ENCODE assay signal across 1 cellular context in the genomic region with DNA sequence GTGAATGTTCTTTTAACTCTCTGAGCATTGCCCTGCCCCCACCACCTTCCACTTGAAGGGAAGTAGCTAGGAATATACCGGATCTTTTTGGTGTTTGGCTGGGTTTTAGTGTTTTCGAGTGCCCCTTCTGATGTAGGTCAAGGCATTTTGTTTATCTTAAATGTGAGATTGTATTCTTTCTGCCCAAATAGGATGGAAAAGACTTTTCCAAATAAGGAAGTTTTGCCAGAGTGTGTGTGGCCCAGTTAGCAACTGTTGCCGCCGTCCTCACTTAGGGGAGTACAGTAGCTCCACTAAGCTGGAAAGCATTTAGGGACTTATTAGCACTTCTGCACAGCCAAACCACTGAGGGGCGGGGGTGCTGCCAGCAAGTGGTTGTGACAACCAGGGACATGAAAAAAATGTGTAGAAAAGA.
TF ChIP-seq lines count a peak whose summit lies in the region.

No MANE protein-coding gene starts in this region.

TF ChIP-seq in HEK293, 187 proteins besides CTCF, POLR2A, EP300 and RAD21 (continued from another document):
- TF ChIP-seq, protein P1, sequence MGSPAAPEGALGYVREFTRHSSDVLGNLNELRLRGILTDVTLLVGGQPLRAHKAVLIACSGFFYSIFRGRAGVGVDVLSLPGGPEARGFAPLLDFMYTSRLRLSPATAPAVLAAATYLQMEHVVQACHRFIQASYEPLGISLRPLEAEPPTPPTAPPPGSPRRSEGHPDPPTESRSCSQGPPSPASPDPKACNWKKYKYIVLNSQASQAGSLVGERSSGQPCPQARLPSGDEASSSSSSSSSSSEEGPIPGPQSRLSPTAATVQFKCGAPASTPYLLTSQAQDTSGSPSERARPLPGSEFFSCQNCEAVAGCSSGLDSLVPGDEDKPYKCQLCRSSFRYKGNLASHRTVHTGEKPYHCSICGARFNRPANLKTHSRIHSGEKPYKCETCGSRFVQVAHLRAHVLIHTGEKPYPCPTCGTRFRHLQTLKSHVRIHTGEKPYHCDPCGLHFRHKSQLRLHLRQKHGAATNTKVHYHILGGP (tag by site-specific recombination; IDR thresholded peaks at IDR 0.05), result no peak
- no peak for TF ChIP-seq RBAK (tag by site-specific recombination; IDR thresholded peaks at IDR 0.05)
- no peak for TF ChIP-seq ZNF146 (tag by site-specific recombination; IDR thresholded peaks at IDR 0.05)
- TF ChIP-seq OSR2 (tag by site-specific recombination; IDR thresholded peaks at IDR 0.05), result peak; percentile 60; the same call in 1 of the 2 replicates
- TF ChIP-seq, protein P2, sequence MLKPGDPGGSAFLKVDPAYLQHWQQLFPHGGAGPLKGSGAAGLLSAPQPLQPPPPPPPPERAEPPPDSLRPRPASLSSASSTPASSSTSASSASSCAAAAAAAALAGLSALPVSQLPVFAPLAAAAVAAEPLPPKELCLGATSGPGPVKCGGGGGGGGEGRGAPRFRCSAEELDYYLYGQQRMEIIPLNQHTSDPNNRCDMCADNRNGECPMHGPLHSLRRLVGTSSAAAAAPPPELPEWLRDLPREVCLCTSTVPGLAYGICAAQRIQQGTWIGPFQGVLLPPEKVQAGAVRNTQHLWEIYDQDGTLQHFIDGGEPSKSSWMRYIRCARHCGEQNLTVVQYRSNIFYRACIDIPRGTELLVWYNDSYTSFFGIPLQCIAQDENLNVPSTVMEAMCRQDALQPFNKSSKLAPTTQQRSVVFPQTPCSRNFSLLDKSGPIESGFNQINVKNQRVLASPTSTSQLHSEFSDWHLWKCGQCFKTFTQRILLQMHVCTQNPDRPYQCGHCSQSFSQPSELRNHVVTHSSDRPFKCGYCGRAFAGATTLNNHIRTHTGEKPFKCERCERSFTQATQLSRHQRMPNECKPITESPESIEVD (tag by site-specific recombination; IDR thresholded peaks at IDR 0.05), result no peak
- no peak for TF ChIP-seq ZNF843 (tag by site-specific recombination; IDR thresholded peaks at IDR 0.05)
- no peak for TF ChIP-seq ZNF561 (tag by site-specific recombination; IDR thresholded peaks at IDR 0.05; ENCODE audit: borderline replicate concordance)
- TF ChIP-seq ZNF239 (tag by site-specific recombination; IDR thresholded peaks at IDR 0.05), result no peak
- peak; percentile 42 for TF ChIP-seq ZBTB48 (tag by site-specific recombination; IDR thresholded peaks at IDR 0.05)
- TF ChIP-seq, protein P3, sequence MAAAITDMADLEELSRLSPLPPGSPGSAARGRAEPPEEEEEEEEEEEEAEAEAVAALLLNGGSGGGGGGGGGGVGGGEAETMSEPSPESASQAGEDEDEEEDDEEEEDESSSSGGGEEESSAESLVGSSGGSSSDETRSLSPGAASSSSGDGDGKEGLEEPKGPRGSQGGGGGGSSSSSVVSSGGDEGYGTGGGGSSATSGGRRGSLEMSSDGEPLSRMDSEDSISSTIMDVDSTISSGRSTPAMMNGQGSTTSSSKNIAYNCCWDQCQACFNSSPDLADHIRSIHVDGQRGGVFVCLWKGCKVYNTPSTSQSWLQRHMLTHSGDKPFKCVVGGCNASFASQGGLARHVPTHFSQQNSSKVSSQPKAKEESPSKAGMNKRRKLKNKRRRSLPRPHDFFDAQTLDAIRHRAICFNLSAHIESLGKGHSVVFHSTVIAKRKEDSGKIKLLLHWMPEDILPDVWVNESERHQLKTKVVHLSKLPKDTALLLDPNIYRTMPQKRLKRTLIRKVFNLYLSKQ (tag by site-specific recombination; IDR thresholded peaks at IDR 0.05; ENCODE audit: borderline replicate concordance), result no peak
- TF ChIP-seq, protein P4, sequence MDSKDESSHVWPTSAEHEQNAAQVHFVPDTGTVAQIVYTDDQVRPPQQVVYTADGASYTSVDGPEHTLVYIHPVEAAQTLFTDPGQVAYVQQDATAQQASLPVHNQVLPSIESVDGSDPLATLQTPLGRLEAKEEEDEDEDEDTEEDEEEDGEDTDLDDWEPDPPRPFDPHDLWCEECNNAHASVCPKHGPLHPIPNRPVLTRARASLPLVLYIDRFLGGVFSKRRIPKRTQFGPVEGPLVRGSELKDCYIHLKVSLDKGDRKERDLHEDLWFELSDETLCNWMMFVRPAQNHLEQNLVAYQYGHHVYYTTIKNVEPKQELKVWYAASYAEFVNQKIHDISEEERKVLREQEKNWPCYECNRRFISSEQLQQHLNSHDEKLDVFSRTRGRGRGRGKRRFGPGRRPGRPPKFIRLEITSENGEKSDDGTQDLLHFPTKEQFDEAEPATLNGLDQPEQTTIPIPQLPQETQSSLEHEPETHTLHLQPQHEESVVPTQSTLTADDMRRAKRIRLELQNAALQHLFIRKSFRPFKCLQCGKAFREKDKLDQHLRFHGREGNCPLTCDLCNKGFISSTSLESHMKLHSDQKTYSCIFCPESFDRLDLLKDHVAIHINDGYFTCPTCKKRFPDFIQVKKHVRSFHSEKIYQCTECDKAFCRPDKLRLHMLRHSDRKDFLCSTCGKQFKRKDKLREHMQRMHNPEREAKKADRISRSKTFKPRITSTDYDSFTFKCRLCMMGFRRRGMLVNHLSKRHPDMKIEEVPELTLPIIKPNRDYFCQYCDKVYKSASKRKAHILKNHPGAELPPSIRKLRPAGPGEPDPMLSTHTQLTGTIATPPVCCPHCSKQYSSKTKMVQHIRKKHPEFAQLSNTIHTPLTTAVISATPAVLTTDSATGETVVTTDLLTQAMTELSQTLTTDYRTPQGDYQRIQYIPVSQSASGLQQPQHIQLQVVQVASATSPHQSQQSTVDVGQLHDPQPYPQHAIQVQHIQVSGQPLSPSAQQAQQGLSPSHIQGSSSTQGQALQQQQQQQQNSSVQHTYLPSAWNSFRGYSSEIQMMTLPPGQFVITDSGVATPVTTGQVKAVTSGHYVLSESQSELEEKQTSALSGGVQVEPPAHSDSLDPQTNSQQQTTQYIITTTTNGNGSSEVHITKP (tag by site-specific recombination; IDR thresholded peaks at IDR 0.05), result peak; percentile 80
- no peak for TF ChIP-seq ZNF792 (tag by site-specific recombination; IDR thresholded peaks at IDR 0.05)
- no peak for TF ChIP-seq ZNF830 (tag by site-specific recombination; IDR thresholded peaks at IDR 0.05; ENCODE audit: low read depth)
